Comparison of ENCODE assay signal across 9 cellular contexts in the genomic region with DNA sequence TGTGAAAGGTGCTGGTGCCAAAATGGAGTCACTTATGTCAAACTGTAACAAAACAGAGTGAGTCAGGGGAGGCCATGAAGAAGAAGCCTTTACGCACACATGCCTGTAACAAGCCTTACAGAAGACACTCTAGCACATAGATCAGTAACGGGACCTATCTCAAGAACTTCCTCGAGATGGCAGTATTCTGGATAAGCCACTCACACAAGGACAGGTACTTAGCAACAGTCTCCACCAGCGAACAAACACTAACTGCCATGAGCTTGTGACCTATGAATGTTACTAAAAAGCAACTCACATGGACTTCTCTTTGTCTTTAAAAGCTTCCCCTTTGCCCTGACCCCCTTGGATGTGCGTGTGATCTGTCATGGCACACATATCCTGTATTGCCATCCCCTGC.
DNase-seq lines count a peak whose midpoint lies in the region; ATAC-seq, FAIRE-seq and TF ChIP-seq lines count a peak whose summit lies in the region.
"Had no signal": no experiment of that assay in that cellular context is flagged by ENCODE, and none has a peak within 500 bp of the region (broad histone marks: within the 10 kb centered on the region; RNA-seq: fewer than 3 reads in every experiment).

No MANE protein-coding gene starts in this region.

- H3K9ac ChIP-seq in kidney (ENCODE audit: low read length in 2 of 2) = no peak overlapping the region

- DNase-seq in left ventricle myocardium inferior (no peak), cardiac septum (ENCODE audit: low spot score) (no peak), NCI-H146 treated with DMSO at 0.1 percent for 48 hours (lab: John Stamatoyannopoulos, UW; ENCODE audit: unreplicated experiment) (peak; percentile 85), retina (no peak), vagina (ENCODE audit: extremely low spot score in 2 of 2) (no peak), kidney (no peak), NCI-H2227 (lab: John Stamatoyannopoulos, UW; ENCODE audit: unreplicated experiment) (no peak)
- DNase-seq in effector memory CD8-positive, alpha-beta T cell = no peak

- TF ChIP-seq POLR2A in vagina (IDR thresholded peaks at IDR 0.05) = no peak

- no peaks in the 10 kb centered on the region for H3K4me1 ChIP-seq in left ventricle myocardium inferior
- no peaks in the 10 kb centered on the region for H3K4me1 ChIP-seq in vagina
- no peaks in the 10 kb centered on the region for H3K4me1 ChIP-seq in kidney (ENCODE audit: control insufficient read depth in 1 of 2, insufficient read depth in 1 of 2, low read depth in 1 of 2, low read length in 2 of 2)

- no peaks in the 10 kb centered on the region for H3K4me1 Mint-ChIP-seq in effector memory CD8-positive, alpha-beta T cell (ENCODE audit: low read depth in 2 of 2)

- peak; percentile 60 for ATAC-seq in effector memory CD8-positive, alpha-beta T cell (replicated peaks)

- H3K27me3 Mint-ChIP-seq in effector memory CD8-positive, alpha-beta T cell = peaks cover 4 to 24% of the 10 kb centered on the region in 2 donors

- H3K27ac ChIP-seq in left ventricle myocardium inferior (replicated peaks) = no peak overlapping the region
- H3K27ac ChIP-seq in vagina = no peak overlapping the region
- no peak overlapping the region for H3K27ac ChIP-seq in kidney (ENCODE audit: low read depth in 2 of 2, low read length in 2 of 2)

- H3K9me3 ChIP-seq in left ventricle myocardium inferior (replicated peaks) (peaks cover 5% of the 10 kb centered on the region), vagina (no peaks in the 10 kb centered on the region), kidney (ENCODE audit: control insufficient read depth in 1 of 2, low read length in 2 of 2) (no peaks in the 10 kb centered on the region)

- no peak overlapping the region for H3K4me3 ChIP-seq in left ventricle myocardium inferior
- no peak overlapping the region for H3K4me3 ChIP-seq in vagina
- H3K4me3 ChIP-seq in kidney (ENCODE audit: low read length in 2 of 2) = no peak overlapping the region

- no peak overlapping the region for H3K27ac Mint-ChIP-seq in effector memory CD8-positive, alpha-beta T cell

- H3K36me3 Mint-ChIP-seq in effector memory CD8-positive, alpha-beta T cell (ENCODE audit: insufficient read depth) = no peaks in the 10 kb centered on the region

- no peak overlapping the region for H3K4me3 Mint-ChIP-seq in effector memory CD8-positive, alpha-beta T cell
- H3K4me3 Mint-ChIP-seq: nephron had no signal

- H3K27me3 ChIP-seq in left ventricle myocardium inferior (ENCODE audit: low read depth) (no peaks in the 10 kb centered on the region), vagina (no peaks in the 10 kb centered on the region)

- H3K9me3 Mint-ChIP-seq in effector memory CD8-positive, alpha-beta T cell = peaks cover 0 to 4% of the 10 kb centered on the region in 2 donors

- H3K36me3 ChIP-seq in left ventricle myocardium inferior (no peaks in the 10 kb centered on the region), vagina (no peaks in the 10 kb centered on the region), kidney (ENCODE audit: control insufficient read depth in 1 of 2, insufficient read depth in 2 of 2, low read length in 2 of 2) (no peaks in the 10 kb centered on the region)

- FAIRE-seq in kidney (lab: Jason Lieb, UNC) = no peak

- TF ChIP-seq CTCF in left ventricle myocardium inferior (IDR thresholded peaks at IDR 0.05; ENCODE audit: borderline replicate concordance) (peak; percentile 26), vagina (IDR thresholded peaks at IDR 0.05) (no peak), kidney (IDR thresholded peaks at IDR 0.05; ENCODE audit: borderline replicate concordance, extremely low read depth, insufficient read depth) (no peak)

- intact Hi-C loops in left ventricle myocardium inferior (cut with micrococcal nuclease) (no loop called here), cardiac septum (cut with DNase I) (no loop called here), vagina (cut with DNase I) (no loop called here), kidney (cut with DNase I) (no loop called here)
